ENCODE assay signal across 1 cellular context in the genomic region with DNA sequence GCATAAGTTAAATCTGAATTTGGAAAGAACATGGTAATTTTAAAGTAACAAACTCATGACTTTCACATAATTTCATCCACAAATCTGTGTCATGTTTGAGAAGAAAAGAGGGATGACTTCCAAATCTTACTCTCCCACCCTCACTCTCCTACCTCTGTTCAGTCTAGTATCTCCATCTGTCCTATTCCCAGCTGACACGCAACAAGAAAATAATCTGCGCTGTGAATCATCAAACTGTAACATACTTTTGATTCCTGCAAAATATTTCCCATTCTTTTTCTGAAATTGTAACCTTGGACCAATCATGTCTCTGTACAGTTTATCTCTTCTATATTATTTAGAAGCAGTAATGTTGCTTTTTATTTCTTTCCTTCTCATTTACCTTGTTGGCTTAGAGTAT.
TF ChIP-seq lines count a peak whose summit lies in the region.

No MANE protein-coding gene starts in this region.

TF ChIP-seq in SK-N-SH treated with all-trans-retinoic acid at 6 μM for 48 hours, 23 proteins besides CTCF, POLR2A, EP300 and RAD21 (continued from another document):
- TF ChIP-seq, protein P1, sequence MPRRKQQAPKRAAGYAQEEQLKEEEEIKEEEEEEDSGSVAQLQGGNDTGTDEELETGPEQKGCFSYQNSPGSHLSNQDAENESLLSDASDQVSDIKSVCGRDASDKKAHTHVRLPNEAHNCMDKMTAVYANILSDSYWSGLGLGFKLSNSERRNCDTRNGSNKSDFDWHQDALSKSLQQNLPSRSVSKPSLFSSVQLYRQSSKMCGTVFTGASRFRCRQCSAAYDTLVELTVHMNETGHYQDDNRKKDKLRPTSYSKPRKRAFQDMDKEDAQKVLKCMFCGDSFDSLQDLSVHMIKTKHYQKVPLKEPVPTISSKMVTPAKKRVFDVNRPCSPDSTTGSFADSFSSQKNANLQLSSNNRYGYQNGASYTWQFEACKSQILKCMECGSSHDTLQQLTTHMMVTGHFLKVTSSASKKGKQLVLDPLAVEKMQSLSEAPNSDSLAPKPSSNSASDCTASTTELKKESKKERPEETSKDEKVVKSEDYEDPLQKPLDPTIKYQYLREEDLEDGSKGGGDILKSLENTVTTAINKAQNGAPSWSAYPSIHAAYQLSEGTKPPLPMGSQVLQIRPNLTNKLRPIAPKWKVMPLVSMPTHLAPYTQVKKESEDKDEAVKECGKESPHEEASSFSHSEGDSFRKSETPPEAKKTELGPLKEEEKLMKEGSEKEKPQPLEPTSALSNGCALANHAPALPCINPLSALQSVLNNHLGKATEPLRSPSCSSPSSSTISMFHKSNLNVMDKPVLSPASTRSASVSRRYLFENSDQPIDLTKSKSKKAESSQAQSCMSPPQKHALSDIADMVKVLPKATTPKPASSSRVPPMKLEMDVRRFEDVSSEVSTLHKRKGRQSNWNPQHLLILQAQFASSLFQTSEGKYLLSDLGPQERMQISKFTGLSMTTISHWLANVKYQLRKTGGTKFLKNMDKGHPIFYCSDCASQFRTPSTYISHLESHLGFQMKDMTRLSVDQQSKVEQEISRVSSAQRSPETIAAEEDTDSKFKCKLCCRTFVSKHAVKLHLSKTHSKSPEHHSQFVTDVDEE (CRISPR knock-in tag; IDR thresholded peaks at IDR 0.05) = no peak
- no peak for TF ChIP-seq BACH2 (CRISPR knock-in tag; IDR thresholded peaks at IDR 0.05; ENCODE audit: borderline replicate concordance)
- TF ChIP-seq TCF4 (CRISPR knock-in tag; IDR thresholded peaks at IDR 0.05; ENCODE audit: borderline replicate concordance) = no peak
- no peak for TF ChIP-seq ESRRG (CRISPR knock-in tag; IDR thresholded peaks at IDR 0.05)
- TF ChIP-seq, protein P2, sequence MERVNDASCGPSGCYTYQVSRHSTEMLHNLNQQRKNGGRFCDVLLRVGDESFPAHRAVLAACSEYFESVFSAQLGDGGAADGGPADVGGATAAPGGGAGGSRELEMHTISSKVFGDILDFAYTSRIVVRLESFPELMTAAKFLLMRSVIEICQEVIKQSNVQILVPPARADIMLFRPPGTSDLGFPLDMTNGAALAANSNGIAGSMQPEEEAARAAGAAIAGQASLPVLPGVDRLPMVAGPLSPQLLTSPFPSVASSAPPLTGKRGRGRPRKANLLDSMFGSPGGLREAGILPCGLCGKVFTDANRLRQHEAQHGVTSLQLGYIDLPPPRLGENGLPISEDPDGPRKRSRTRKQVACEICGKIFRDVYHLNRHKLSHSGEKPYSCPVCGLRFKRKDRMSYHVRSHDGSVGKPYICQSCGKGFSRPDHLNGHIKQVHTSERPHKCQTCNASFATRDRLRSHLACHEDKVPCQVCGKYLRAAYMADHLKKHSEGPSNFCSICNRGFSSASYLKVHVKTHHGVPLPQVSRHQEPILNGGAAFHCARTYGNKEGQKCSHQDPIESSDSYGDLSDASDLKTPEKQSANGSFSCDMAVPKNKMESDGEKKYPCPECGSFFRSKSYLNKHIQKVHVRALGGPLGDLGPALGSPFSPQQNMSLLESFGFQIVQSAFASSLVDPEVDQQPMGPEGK (CRISPR knock-in tag; IDR thresholded peaks at IDR 0.05; ENCODE audit: borderline replicate concordance) = no peak
